ENCODE assay signal across 8 cellular contexts in genomic region chr19:41993612-41994483, GRCh38.
DNase-seq lines count a peak whose midpoint lies in the region; ATAC-seq and TF ChIP-seq lines count a peak whose summit lies in the region.

Gene ATP1A3, minus strand, starts transcription at chr19:41994230. Its CDS starts 154 bp downstream, at chr19:41994076.

- H3K4me1 ChIP-seq in iPS-15b (ENCODE audit: control insufficient read depth, insufficient read depth, low read length), result peaks cover 4% of the 10 kb centered on the region

- peak within 1 kb of the TSS; percentile 27 for H3K4me3 ChIP-seq in GM12864 (ENCODE audit: low read depth, low read length)
- no peak within 1 kb of the TSS for H3K4me3 ChIP-seq in astrocyte of the spinal cord (ENCODE audit: low read depth, low read length)
- peak within 1 kb of the TSS; percentile 91 for H3K4me3 ChIP-seq in iPS-15b (ENCODE audit: low read depth, low read length)

- no peak within 1 kb of the TSS for H3K9ac ChIP-seq in iPS-15b (ENCODE audit: low read depth, low read length)

- in situ Hi-C loops in astrocyte of the spinal cord (cut with HindIII; ENCODE audit: low sequenced_read_pairs), result no loop called here

- TF ChIP-seq CTCF in GM12864 (IDR thresholded peaks at IDR 0.05; ENCODE audit: low read depth, low read length, missing control alignments), result no peak
- no peak for TF ChIP-seq CTCF in astrocyte of the spinal cord (IDR thresholded peaks at IDR 0.05; ENCODE audit: low read depth, low read length)

- no peaks in the 10 kb centered on the region for H3K9me3 Mint-ChIP-seq in T-helper 2 cell treated with Interferon-gamma antibody and Interleukin-4, amounts not matched to agents 5 μg/mL and 100 μg/mL, for 36 hours

- peaks cover 46% of the 10 kb centered on the region for H3K27me3 Mint-ChIP-seq in T-helper 2 cell treated with Interferon-gamma antibody and Interleukin-4, amounts not matched to agents 5 μg/mL and 100 μg/mL, for 36 hours (ENCODE audit: low read depth)

- H3K36me3 Mint-ChIP-seq in T-helper 2 cell treated with Interferon-gamma antibody and Interleukin-4, amounts not matched to agents 5 μg/mL and 100 μg/mL, for 36 hours (ENCODE audit: low read depth), result no peaks in the 10 kb centered on the region

- peaks cover 16% of the 10 kb centered on the region for H3K4me1 Mint-ChIP-seq in T-helper 2 cell treated with Interferon-gamma antibody and Interleukin-4, amounts not matched to agents 5 μg/mL and 100 μg/mL, for 36 hours (ENCODE audit: low read depth)

- no peaks in the 10 kb centered on the region for H3K9me3 ChIP-seq in iPS-15b (ENCODE audit: control insufficient read depth, insufficient read depth, low read length)

- H3K27ac Mint-ChIP-seq in T-helper 2 cell treated with Interferon-gamma antibody and Interleukin-4, amounts not matched to agents 5 μg/mL and 100 μg/mL, for 36 hours, result no peak within 1 kb of the TSS

- DNase-seq in GM12864 (ENCODE audit: low read depth), result no peak
- DNase-seq in NCI-H1092 (lab: John Stamatoyannopoulos, UW), result peak; percentile 29
- DNase-seq in T-helper 2 cell treated with Interferon-gamma antibody and Interleukin-4, amounts not matched to agents 5 μg/mL and 100 μg/mL, for 36 hours (ENCODE audit: low spot score), result peak; percentile 69
- DNase-seq in astrocyte of the spinal cord (ENCODE audit: low read depth, low spot score), result peak; percentile 11
- DNase-seq in stimulated activated CD4-positive, alpha-beta T cell treated with anti-CD3 and anti-CD28 coated beads, Interleukin-12 subunit alpha, Interleukin-12 subunit beta, amount 100 ng/mL, for 24 hours (ENCODE audit: low read depth in 2 of 2), result peak; percentile 19 to 45

- peak within 1 kb of the TSS; percentile 76 for H3K4me3 Mint-ChIP-seq in T-helper 2 cell treated with Interferon-gamma antibody and Interleukin-4, amounts not matched to agents 5 μg/mL and 100 μg/mL, for 36 hours

- H3K36me3 ChIP-seq in iPS-15b (ENCODE audit: control insufficient read depth, insufficient read depth, low read length), result no peaks in the 10 kb centered on the region

- ATAC-seq in HG03039 (IDR thresholded peaks at IDR 0.05; ENCODE audit: unreplicated experiment), result no peak
- no peak for ATAC-seq in GM19023 (IDR thresholded peaks at IDR 0.05; ENCODE audit: unreplicated experiment)

- H3K27me3 ChIP-seq in iPS-15b (ENCODE audit: control insufficient read depth, insufficient read depth, low read length), result peaks cover 34% of the 10 kb centered on the region
